In the genomic region with DNA sequence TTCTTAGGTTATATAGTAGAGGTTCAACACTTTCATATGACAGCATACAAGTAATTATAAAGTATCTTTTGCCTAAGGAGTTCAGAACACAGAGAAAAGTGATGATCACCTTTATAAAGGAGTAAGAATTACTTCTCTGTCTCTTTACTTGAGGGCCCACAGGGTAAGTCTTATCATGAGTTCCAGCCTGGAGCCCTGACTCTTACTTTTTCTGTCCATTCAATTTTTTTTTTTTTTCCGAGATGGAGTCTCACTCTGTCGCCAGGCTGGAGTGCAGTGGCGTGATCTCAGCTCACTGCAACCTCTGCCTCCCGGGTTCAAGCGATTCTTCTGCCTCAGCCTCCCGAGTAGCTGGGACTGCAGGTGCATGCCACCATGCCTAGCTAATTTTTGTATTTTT, we compare ENCODE assay signal across 7 cellular contexts. TPM values are rescaled to one million over a fixed set of nuclear protein-coding genes. Genes with fewer than 3 reads are reported as not detected.
DNase-seq lines count a peak whose midpoint lies in the region; ATAC-seq and TF ChIP-seq lines count a peak whose summit lies in the region.
"Not testable (repeated sequence)": the region's sequence is repeated elsewhere in the genome, so short reads cannot be mapped to it uniquely, and the experiment has no call there.

No MANE protein-coding gene starts in this region.

- H3K36me3 Mint-ChIP-seq in activated T-cell treated with anti-CD3 and anti-CD28 coated beads, Interleukin-2, amount 50 U/mL, for 4 hours (ENCODE audit: insufficient read depth); stimulated activated naive B cell treated with anti-CD40 and anti-IgM and Interleukin-4, amounts not matched to agents 10 μg/mL and 1 μg/mL and 100 μg/mL, for 72 hours: not testable (repeated sequence)

- H2AFZ ChIP-seq in mammary epithelial cell (ENCODE audit: low read depth, low read length): peak overlapping the region; percentile 67
- not testable (repeated sequence) for H2AFZ ChIP-seq in osteoblast (ENCODE audit: low read length)

- not testable (repeated sequence) for H3K9me3 ChIP-seq in Peyer's patch; mammary epithelial cell (replicated peaks; ENCODE audit: insufficient read depth, low read length); heart left ventricle; osteoblast (ENCODE audit: low read depth, low read length)

- H3K4me3 Mint-ChIP-seq in activated T-cell treated with anti-CD3 and anti-CD28 coated beads, Interleukin-2, amount 50 U/mL, for 4 hours: peak overlapping the region; percentile 21
- H3K4me3 Mint-ChIP-seq in stimulated activated naive B cell treated with anti-CD40 and anti-IgM and Interleukin-4, amounts not matched to agents 10 μg/mL and 1 μg/mL and 100 μg/mL, for 72 hours: not testable (repeated sequence)

- not testable (repeated sequence) for BruUV-seq in mammary epithelial cell (replicated peaks; lab: Mats Ljungman, UMichigan)

- peak overlapping the region in 3 of 4 donors; percentile 9 to 72 (median 41) for H3K27ac ChIP-seq in Peyer's patch
- peak overlapping the region; percentile 93 for H3K27ac ChIP-seq in mammary epithelial cell (ENCODE audit: insufficient read depth, low read depth, low read length)
- peak overlapping the region in 11 of 12 donors; percentile 12 to 86 (median 82) for H3K27ac ChIP-seq in heart left ventricle
- H3K27ac ChIP-seq in osteoblast (ENCODE audit: low read depth, low read length): peak overlapping the region; percentile 81

- intact Hi-C loops in mammary epithelial cell (cut with micrococcal nuclease): not testable (repeated sequence)
- intact Hi-C loops in heart left ventricle (cut with DNase I): loop anchor here in 2 of 10 donors (5.0 kb wide), 1 partner anchor 34 kb away; no protein-coding TSS in a partner anchor

- H3K4me2 ChIP-seq in mammary epithelial cell (ENCODE audit: insufficient read depth, low read depth, low read length): peak overlapping the region; percentile 75
- H3K4me2 ChIP-seq in osteoblast (ENCODE audit: insufficient read depth, low read length): not testable (repeated sequence)

- CTCF ChIA-PET in mammary epithelial cell (lab: Charles Lee; ENCODE audit: low non-redundant PET): not testable (repeated sequence)

- TF ChIP-seq CTCF in GM12865 (IDR thresholded peaks at IDR 0.05; ENCODE audit: insufficient read depth, low read depth, low read length, missing control alignments); Peyer's patch (IDR thresholded peaks at IDR 0.05); mammary epithelial cell (conservative IDR thresholded peaks at IDR 0.05 in 1 of 2, IDR thresholded peaks at IDR 0.05 in 1 of 2; ENCODE audit: extremely low read depth in 1 of 2, insufficient read depth in 1 of 2, low read depth in 1 of 2, low read length in 2 of 2); heart left ventricle (IDR thresholded peaks at IDR 0.05); osteoblast (IDR thresholded peaks at IDR 0.05; ENCODE audit: extremely low read depth, low read depth, low read length): not testable (repeated sequence)

- H3K79me2 ChIP-seq in mammary epithelial cell (ENCODE audit: insufficient read depth, low read length) (peaks cover 86% of the 10 kb centered on the region), osteoblast (ENCODE audit: insufficient read depth, low read length) (peaks cover 75% of the 10 kb centered on the region)

- WGBS in mammary epithelial cell (ENCODE audit: low coverage, missing lambda C conversion rate): no CpG with 5 or more reads among the region's 6 CpGs
- 81 to 86% (median 85%) methylated on average over 6 of the region's 6 CpGs for WGBS in heart left ventricle, 4 donors

- H3K4me3 ChIP-seq in GM12865 (ENCODE audit: low read depth, low read length): peak overlapping the region; percentile 61
- not testable (repeated sequence) for H3K4me3 ChIP-seq in Peyer's patch; mammary epithelial cell (replicated peaks in 1 of 3; ENCODE audit: insufficient read depth in 1 of 3, low read depth in 2 of 3, low read length in 3 of 3); heart left ventricle; osteoblast (ENCODE audit: insufficient read depth, low read length)

- dilution Hi-C loops in mammary epithelial cell (cut with HindIII; ENCODE audit: low sequenced_read_pairs): not testable (repeated sequence)

- H3K4me1 Mint-ChIP-seq in activated T-cell treated with anti-CD3 and anti-CD28 coated beads, Interleukin-2, amount 50 U/mL, for 4 hours (ENCODE audit: low read depth): peaks cover 36% of the 10 kb centered on the region
- peaks cover 14 to 29% of the 10 kb centered on the region in 2 donors for H3K4me1 Mint-ChIP-seq in stimulated activated naive B cell treated with anti-CD40 and anti-IgM and Interleukin-4, amounts not matched to agents 10 μg/mL and 1 μg/mL and 100 μg/mL, for 72 hours

- peak overlapping the region; percentile 51 for H3K27ac Mint-ChIP-seq in stimulated activated naive B cell treated with anti-CD40 and anti-IgM and Interleukin-4, amounts not matched to agents 10 μg/mL and 1 μg/mL and 100 μg/mL, for 72 hours

- H3K4me1 ChIP-seq in Peyer's patch: peaks cover 0 to 12% (median 0%) of the 10 kb centered on the region in 4 donors
- peaks cover 29% of the 10 kb centered on the region for H3K4me1 ChIP-seq in mammary epithelial cell (ENCODE audit: insufficient read depth, low read length)
- peaks cover 5 to 57% (median 42%) of the 10 kb centered on the region in 12 donors for H3K4me1 ChIP-seq in heart left ventricle
- H3K4me1 ChIP-seq in osteoblast (ENCODE audit: insufficient read depth, low read length): peaks cover 25% of the 10 kb centered on the region

- DNase-seq in GM12865 (ENCODE audit: low read depth); Peyer's patch; activated T-cell treated with anti-CD3 and anti-CD28 coated beads, Interleukin-2, amount 50 U/mL, for 4 hours; mammary epithelial cell; heart left ventricle; osteoblast (ENCODE audit: insufficient read length, low spot score, missing footprints); stimulated activated naive B cell treated with anti-CD40 and anti-IgM and Interleukin-4, amounts not matched to agents 10 μg/mL and 1 μg/mL and 100 μg/mL, for 72 hours: not testable (repeated sequence)

- not testable (repeated sequence) for TF ChIP-seq POLR2A in Peyer's patch (IDR thresholded peaks at IDR 0.05); heart left ventricle (IDR thresholded peaks at IDR 0.05)

- in situ Hi-C loops in mammary epithelial cell (cut with MboI; ENCODE audit: low sequenced_read_pairs in 2 of 2): not testable (repeated sequence)

- not testable (repeated sequence) for H3K27me3 Mint-ChIP-seq in activated T-cell treated with anti-CD3 and anti-CD28 coated beads, Interleukin-2, amount 50 U/mL, for 4 hours (ENCODE audit: low read depth); stimulated activated naive B cell treated with anti-CD40 and anti-IgM and Interleukin-4, amounts not matched to agents 10 μg/mL and 1 μg/mL and 100 μg/mL, for 72 hours

- H3K9me3 Mint-ChIP-seq in activated T-cell treated with anti-CD3 and anti-CD28 coated beads, Interleukin-2, amount 50 U/mL, for 4 hours; stimulated activated naive B cell treated with anti-CD40 and anti-IgM and Interleukin-4, amounts not matched to agents 10 μg/mL and 1 μg/mL and 100 μg/mL, for 72 hours: not testable (repeated sequence)

- H3K9ac ChIP-seq in mammary epithelial cell (ENCODE audit: insufficient read depth, low read length): not testable (repeated sequence)

- H3K36me3 ChIP-seq in Peyer's patch; mammary epithelial cell (ENCODE audit: insufficient read depth, low read length); heart left ventricle; osteoblast (ENCODE audit: insufficient read depth, low read length): not testable (repeated sequence)

- not testable (repeated sequence) for H4K20me1 ChIP-seq in mammary epithelial cell (ENCODE audit: insufficient read depth, low read length); osteoblast (ENCODE audit: insufficient read depth, low read length)

- not testable (repeated sequence) for ATAC-seq in activated T-cell treated with anti-CD3 and anti-CD28 coated beads, Interleukin-2, amount 50 U/mL, for 4 hours; heart left ventricle; stimulated activated naive B cell treated with anti-CD40 and anti-IgM and Interleukin-4, amounts not matched to agents 10 μg/mL and 1 μg/mL and 100 μg/mL, for 72 hours (replicated peaks)

- not testable (repeated sequence) for H3K27me3 ChIP-seq in Peyer's patch; mammary epithelial cell (ENCODE audit: insufficient read depth, low read length); heart left ventricle; osteoblast (ENCODE audit: insufficient read depth, low read length)

RNA-seq across cellular contexts. Expression of a gene that starts 14.3 kb away (rescaled TPM):
- total RNA-seq in Peyer's patch (10 to 100 TPM; 10.7 to 32.7 (median 16.4) TPM), mammary epithelial cell (10 to 100 TPM; 12.8 to 32.0 TPM), heart left ventricle (10 to 100 TPM; 20.5 to 43.3 (median 23.9) TPM), osteoblast (19.9 and 20.6 TPM in 2 replicates)
- total RNA-seq in activated T-cell treated with anti-CD3 and anti-CD28 coated beads, Interleukin-2, amount 50 U/mL, for 4 hours: 10 to 100 TPM; 18.8 to 30.5 (median 25.0) TPM
- polyA plus RNA-seq in mammary epithelial cell (17.6 TPM), heart left ventricle (10 to 100 TPM; 12.8 to 20.3 TPM)
- 60.2 TPM for polyA minus RNA-seq in mammary epithelial cell

RNA-seq across cellular contexts. Expression of a gene that starts 28.2 kb away (rescaled TPM):
- total RNA-seq in Peyer's patch (100 to 1,000 TPM in 2 of 4 donors, 10 to 100 TPM in 2; 32.9 to 127 (median 102) TPM), mammary epithelial cell (10 to 100 TPM; 26.5 to 64.8 TPM), heart left ventricle (10 to 100 TPM; 22.8 to 52.2 (median 40.7) TPM), osteoblast (14.8 and 21.5 TPM in 2 replicates)
- 10 to 100 TPM; 49.3 to 61.8 (median 58.4) TPM for total RNA-seq in activated T-cell treated with anti-CD3 and anti-CD28 coated beads, Interleukin-2, amount 50 U/mL, for 4 hours
- polyA plus RNA-seq in mammary epithelial cell (41.8 TPM), heart left ventricle (10 to 100 TPM; 16.0 to 17.4 TPM)
- polyA minus RNA-seq in mammary epithelial cell: 90.8 TPM

Comparison
In these comparisons a context has a peak if more than half of its experiments do, and no peak if none do; other contexts are left out.
1. H3K27ac ChIP-seq: peak in every context shown above with its lines; median percentile 93 in mammary epithelial cell; 82 in heart left ventricle; 81 in osteoblast; 41 in Peyer's patch.